Comparison of ENCODE assay signal across 8 cellular contexts in the genomic region with DNA sequence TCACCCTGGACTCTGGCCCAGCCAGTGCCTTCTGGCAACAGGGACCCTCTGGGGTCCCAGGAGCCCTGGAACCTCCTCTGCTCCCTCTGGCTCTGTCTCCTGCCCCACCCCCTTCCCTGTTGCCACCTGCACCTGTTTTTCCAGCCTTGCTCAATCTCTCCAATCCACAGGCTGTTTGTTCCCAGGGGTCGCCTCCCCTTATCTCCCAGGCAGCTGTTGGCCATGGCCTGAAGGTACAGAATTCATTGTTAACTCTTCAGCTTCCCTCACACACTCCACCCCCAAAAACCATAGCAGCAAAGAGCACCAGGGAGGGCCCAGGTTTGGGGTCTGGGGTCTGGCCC. TPM values are rescaled to one million over a fixed set of nuclear protein-coding genes. Genes with fewer than 3 reads are reported as not detected.
DNase-seq lines count a peak whose midpoint lies in the region; ATAC-seq, FAIRE-seq and TF ChIP-seq lines count a peak whose summit lies in the region.

No MANE protein-coding gene starts in this region.

- ATAC-seq in HCT116: peak; percentile 10; the same call in 1 of the 2 replicates
- ATAC-seq in GM18870 (IDR thresholded peaks at IDR 0.05; ENCODE audit: unreplicated experiment): no peak
- no peak for ATAC-seq in HG02759 (IDR thresholded peaks at IDR 0.05; ENCODE audit: unreplicated experiment)

- H3K9ac ChIP-seq in HCT116 (ENCODE audit: low read length) (no peak overlapping the region), MM.1S (ENCODE audit: low read length) (no peak overlapping the region)

- no peak for FAIRE-seq in small intestine (lab: Jason Lieb, UNC)

- H3K9me3 ChIP-seq in HCT116 (ENCODE audit: control insufficient read depth in 1 of 2, insufficient read depth in 1 of 2, low read depth in 1 of 2, low read length in 2 of 2): no peaks in the 10 kb centered on the region
- H3K9me3 ChIP-seq in small intestine (ENCODE audit: control insufficient read depth, low read depth): no peaks in the 10 kb centered on the region
- no peaks in the 10 kb centered on the region for H3K9me3 ChIP-seq in MM.1S (replicated peaks; ENCODE audit: insufficient read depth, low read length)

- no peaks in the 10 kb centered on the region for H3K9me2 ChIP-seq in HCT116 (ENCODE audit: insufficient read depth)
- H3K9me2 ChIP-seq in MM.1S (replicated peaks; ENCODE audit: insufficient read depth, low read length): no peaks in the 10 kb centered on the region

- H3K4me2 ChIP-seq in HCT116 (ENCODE audit: low read length): no peak overlapping the region
- H3K4me2 ChIP-seq in MM.1S (ENCODE audit: low read depth, low read length): no peak overlapping the region

- CTCF ChIA-PET in HCT116 (lab: Charles Lee): no interaction called here

- peaks cover 5% of the 10 kb centered on the region; the same call in 1 of the 2 replicates for H3F3A ChIP-seq in MM.1S (ENCODE audit: insufficient read depth, low read length)

- H3K27ac ChIP-seq in HCT116 (ENCODE audit: low read depth, low read length) (no peak overlapping the region), small intestine (ENCODE audit: low read depth in 1 of 2, low read length in 1 of 2) (peak overlapping the region; percentile 80 to 83), MM.1S (ENCODE audit: low read length) (no peak overlapping the region)

- RAD21 ChIA-PET in HCT116 (lab: Charles Lee; ENCODE audit: low non-redundant PET in 1 of 2, low total read pairs in 2 of 2, uncharacterized antibody in 2 of 2, unreplicated experiment in 2 of 2): no interaction called here

- POLR2A ChIA-PET in HCT116 (lab: Charles Lee): interaction anchor here (3.4 kb wide), 1 partner anchor 39 kb away, joined by 28 read pairs; the partner anchor contains the start of gene TOB1

- H4K20me1 ChIP-seq in HCT116 (ENCODE audit: insufficient read depth): no peaks in the 10 kb centered on the region
- H4K20me1 ChIP-seq in MM.1S (ENCODE audit: insufficient read depth, low read length): no peaks in the 10 kb centered on the region

- H3K27me3 ChIP-seq in HCT116 (ENCODE audit: insufficient read depth, low read length) (no peaks in the 10 kb centered on the region), small intestine (ENCODE audit: control insufficient read depth in 2 of 2, insufficient read depth in 2 of 2, low read length in 2 of 2) (no peaks in the 10 kb centered on the region), MM.1S (replicated peaks; ENCODE audit: insufficient read depth, low read length) (no peaks in the 10 kb centered on the region)

- intact Hi-C loops in HCT116 (cut with micrococcal nuclease) (no loop called here), head of caudate nucleus (cut with DNase I) (no loop called here)

- DNase-seq in HCT116 (ENCODE audit: low read depth, low spot score) (no peak), NCI-H526 treated with DMSO at 0.1 percent for 48 hours (lab: John Stamatoyannopoulos, UW) (peak; percentile 96), epithelial cell of esophagus (ENCODE audit: low read depth) (peak; percentile 33), small intestine (no peak), head of caudate nucleus (no peak), MM.1S (no peak)

- BruUV-seq in HCT116 (replicated peaks; lab: Mats Ljungman, UMichigan): no TSS peak

- TF ChIP-seq CTCF in HCT116 (IDR thresholded peaks at IDR 0.05 in 2 of 3, conservative IDR thresholded peaks at IDR 0.05 in 1 of 3; ENCODE audit: borderline replicate concordance in 1 of 3, insufficient read depth in 1 of 3, low read depth in 2 of 3, low read length in 2 of 3): no peak
- no peak for TF ChIP-seq CTCF in epithelial cell of esophagus (IDR thresholded peaks at IDR 0.05; ENCODE audit: insufficient read depth, low read depth, low read length, missing control alignments)
- no peak for TF ChIP-seq CTCF in MM.1S (IDR thresholded peaks at IDR 0.05; ENCODE audit: low read length)

- no peak overlapping the region for H2AFZ ChIP-seq in HCT116 (ENCODE audit: low read depth, low read length, poor library complexity, severe bottlenecking)
- no peak overlapping the region for H2AFZ ChIP-seq in MM.1S (ENCODE audit: low read length)

- H3K79me2 ChIP-seq in HCT116 (ENCODE audit: insufficient read depth, low read length) (no peaks in the 10 kb centered on the region), MM.1S (ENCODE audit: low read length) (no peaks in the 10 kb centered on the region)

- no peak for TF ChIP-seq RAD21 in HCT116 (IDR thresholded peaks at IDR 0.05; ENCODE audit: low read depth)

- 29 to 67% (median 59%) methylated on average over 1 of the region's 1 CpG for WGBS in small intestine, 3 donors

- H3K36me3 ChIP-seq in HCT116 (ENCODE audit: control insufficient read depth in 1 of 2, insufficient read depth in 2 of 2, low read length in 2 of 2): no peaks in the 10 kb centered on the region
- no peaks in the 10 kb centered on the region for H3K36me3 ChIP-seq in small intestine (ENCODE audit: control insufficient read depth in 2 of 2, insufficient read depth in 2 of 2, low read length in 2 of 2)
- no peaks in the 10 kb centered on the region for H3K36me3 ChIP-seq in MM.1S (replicated peaks; ENCODE audit: insufficient read depth, low read length)

- TF ChIP-seq POLR2A in HCT116 (IDR thresholded peaks at IDR 0.05; ENCODE audit: borderline replicate concordance, extremely low read depth, insufficient read depth, insufficient read length): no peak

- H3K4me1 ChIP-seq in HCT116 (ENCODE audit: control insufficient read depth in 1 of 2, insufficient read depth in 2 of 2, low read length in 2 of 2): peaks cover 25 to 29% of the 10 kb centered on the region in 2 experiments
- H3K4me1 ChIP-seq in small intestine (ENCODE audit: control insufficient read depth in 2 of 2, insufficient read depth in 1 of 2, low read depth in 1 of 2, low read length in 1 of 2): peaks cover 6 to 12% of the 10 kb centered on the region in 2 donors
- peaks cover 14% of the 10 kb centered on the region for H3K4me1 ChIP-seq in MM.1S (ENCODE audit: low read length)

- H3K4me3 ChIP-seq in HCT116 (replicated peaks in 1 of 2; ENCODE audit: low read depth in 1 of 2, low read length in 2 of 2): no peak overlapping the region
- H3K4me3 ChIP-seq in epithelial cell of esophagus (ENCODE audit: low read length): no peak overlapping the region
- H3K4me3 ChIP-seq in small intestine (ENCODE audit: low read depth in 1 of 2, low read length in 2 of 2): no peak overlapping the region
- no peak overlapping the region for H3K4me3 ChIP-seq in MM.1S (ENCODE audit: low read length)

TF ChIP-seq in HCT116, 20 proteins besides CTCF, POLR2A, EP300 and RAD21 (continues in another document):
- TF ChIP-seq EZH2phosphoT487 (IDR thresholded peaks at IDR 0.05; ENCODE audit: borderline replicate concordance) (no peak), YY1 (IDR thresholded peaks at IDR 0.05; ENCODE audit: extremely low read depth, insufficient replicate concordance, low read depth, low read length) (no peak), ATF3 (IDR thresholded peaks at IDR 0.05) (no peak), MAX (IDR thresholded peaks at IDR 0.05) (no peak), SRF (IDR thresholded peaks at IDR 0.05; ENCODE audit: low read depth) (no peak), FOSL1 (IDR thresholded peaks at IDR 0.05; ENCODE audit: low read depth) (no peak)
- TF ChIP-seq, protein P1, sequence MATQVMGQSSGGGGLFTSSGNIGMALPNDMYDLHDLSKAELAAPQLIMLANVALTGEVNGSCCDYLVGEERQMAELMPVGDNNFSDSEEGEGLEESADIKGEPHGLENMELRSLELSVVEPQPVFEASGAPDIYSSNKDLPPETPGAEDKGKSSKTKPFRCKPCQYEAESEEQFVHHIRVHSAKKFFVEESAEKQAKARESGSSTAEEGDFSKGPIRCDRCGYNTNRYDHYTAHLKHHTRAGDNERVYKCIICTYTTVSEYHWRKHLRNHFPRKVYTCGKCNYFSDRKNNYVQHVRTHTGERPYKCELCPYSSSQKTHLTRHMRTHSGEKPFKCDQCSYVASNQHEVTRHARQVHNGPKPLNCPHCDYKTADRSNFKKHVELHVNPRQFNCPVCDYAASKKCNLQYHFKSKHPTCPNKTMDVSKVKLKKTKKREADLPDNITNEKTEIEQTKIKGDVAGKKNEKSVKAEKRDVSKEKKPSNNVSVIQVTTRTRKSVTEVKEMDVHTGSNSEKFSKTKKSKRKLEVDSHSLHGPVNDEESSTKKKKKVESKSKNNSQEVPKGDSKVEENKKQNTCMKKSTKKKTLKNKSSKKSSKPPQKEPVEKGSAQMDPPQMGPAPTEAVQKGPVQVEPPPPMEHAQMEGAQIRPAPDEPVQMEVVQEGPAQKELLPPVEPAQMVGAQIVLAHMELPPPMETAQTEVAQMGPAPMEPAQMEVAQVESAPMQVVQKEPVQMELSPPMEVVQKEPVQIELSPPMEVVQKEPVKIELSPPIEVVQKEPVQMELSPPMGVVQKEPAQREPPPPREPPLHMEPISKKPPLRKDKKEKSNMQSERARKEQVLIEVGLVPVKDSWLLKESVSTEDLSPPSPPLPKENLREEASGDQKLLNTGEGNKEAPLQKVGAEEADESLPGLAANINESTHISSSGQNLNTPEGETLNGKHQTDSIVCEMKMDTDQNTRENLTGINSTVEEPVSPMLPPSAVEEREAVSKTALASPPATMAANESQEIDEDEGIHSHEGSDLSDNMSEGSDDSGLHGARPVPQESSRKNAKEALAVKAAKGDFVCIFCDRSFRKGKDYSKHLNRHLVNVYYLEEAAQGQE (IDR thresholded peaks at IDR 0.05; ENCODE audit: low read depth): no peak
- TF ChIP-seq, protein P2, sequence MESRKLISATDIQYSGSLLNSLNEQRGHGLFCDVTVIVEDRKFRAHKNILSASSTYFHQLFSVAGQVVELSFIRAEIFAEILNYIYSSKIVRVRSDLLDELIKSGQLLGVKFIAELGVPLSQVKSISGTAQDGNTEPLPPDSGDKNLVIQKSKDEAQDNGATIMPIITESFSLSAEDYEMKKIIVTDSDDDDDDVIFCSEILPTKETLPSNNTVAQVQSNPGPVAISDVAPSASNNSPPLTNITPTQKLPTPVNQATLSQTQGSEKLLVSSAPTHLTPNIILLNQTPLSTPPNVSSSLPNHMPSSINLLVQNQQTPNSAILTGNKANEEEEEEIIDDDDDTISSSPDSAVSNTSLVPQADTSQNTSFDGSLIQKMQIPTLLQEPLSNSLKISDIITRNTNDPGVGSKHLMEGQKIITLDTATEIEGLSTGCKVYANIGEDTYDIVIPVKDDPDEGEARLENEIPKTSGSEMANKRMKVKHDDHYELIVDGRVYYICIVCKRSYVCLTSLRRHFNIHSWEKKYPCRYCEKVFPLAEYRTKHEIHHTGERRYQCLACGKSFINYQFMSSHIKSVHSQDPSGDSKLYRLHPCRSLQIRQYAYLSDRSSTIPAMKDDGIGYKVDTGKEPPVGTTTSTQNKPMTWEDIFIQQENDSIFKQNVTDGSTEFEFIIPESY (IDR thresholded peaks at IDR 0.05; ENCODE audit: extremely low read depth, insufficient replicate concordance, low read length): no peak

RNA-seq across cellular contexts. Expression of gene TOB1, which starts 39.3 kb away (rescaled TPM):
- total RNA-seq in HCT116 (2021; ENCODE audit: unreplicated experiment): 86.0 TPM
- polyA plus RNA-seq in HCT116 (2012): 57.2 and 74.9 TPM in 2 replicates
- polyA plus RNA-seq in small intestine: 10 to 100 TPM; 24.6 to 42.0 (median 34.4) TPM

Comparison
In these comparisons a context has a peak if more than half of its experiments do, and no peak if none do; other contexts are left out.
1. DNase-seq: peak in NCI-H526 treated with DMSO at 0.1 percent for 48 hours (single experiment) and epithelial cell of esophagus (single experiment); none in HCT116 (single experiment), small intestine (single experiment), head of caudate nucleus (0 of 42) and MM.1S (single experiment).
2. H3K27ac ChIP-seq: peak in small intestine (2 of 2); none in HCT116 (single experiment) and MM.1S (single experiment).